Comparison of ENCODE assay signal across 16 cellular contexts in genomic region chr19:5890099-5890498, GRCh38. TPM values are rescaled to one million over a fixed set of nuclear protein-coding genes. Genes with fewer than 3 reads are reported as not detected.
DNase-seq lines count a peak whose midpoint lies in the region; ATAC-seq, FAIRE-seq and TF ChIP-seq lines count a peak whose summit lies in the region.
"Had no signal": no experiment of that assay in that cellular context is flagged by ENCODE, and none has a peak within 500 bp of the region (broad histone marks: within the 10 kb centered on the region; RNA-seq: fewer than 3 reads in every experiment).

No MANE protein-coding gene starts in this region.

- WGBS in HepG2 (ENCODE audit: low lambda C conversion rate) = 77% methylated on average over 7 of the region's 10 CpGs
- WGBS in right lobe of liver (ENCODE audit: insufficient coverage, low coverage, low lambda C conversion rate, missing lambda C conversion rate) = 78% methylated on average over 4 of the region's 10 CpGs

- POLR2A ChIA-PET in HepG2 (lab: Yijun Ruan, JAX) = interaction anchor here (0.8 to 3.3 kb wide), 4 partner anchors 14 to 62 kb away, joined by 3 to 22 read pairs (median 5); partner anchors contain the start of gene NDUFA11
- POLR2A ChIA-PET in GM10248 (lab: Yijun Ruan, JAX) = no interaction called here

- intact Hi-C loops in HepG2 (cut with micrococcal nuclease; ENCODE audit: unreplicated experiment) (loop anchor here (2.0 kb wide), 1 partner anchor 19 kb away; the partner anchor contains the start of gene FUT5), right lobe of liver (cut with DNase I) (loop anchor here (5.0 kb wide), 2 partner anchors 78 to 83 kb away; partner anchors contain the start of gene NRTN (in 1 of the 2))

- no peak for DNase-seq in HepG2 (ENCODE audit: low spot score)
- DNase-seq in right lobe of liver = no peak
- DNase-seq in SJSA1 (ENCODE audit: low read depth in 1 of 2, low spot score in 2 of 2) = no peak
- DNase-seq in NCI-H1092 (lab: John Stamatoyannopoulos, UW) = no peak
- no peak for DNase-seq in GM10248 (ENCODE audit: extremely low spot score)
- DNase-seq: CD8-positive, alpha-beta T cell; GF-D8; NCI-H1048; NCI-H1694 treated with DMSO at 0.1 percent for 48 hours; NCI-H446 treated with DMSO at 0.1 percent for 48 hours; NCI-H748 treated with DMSO at 0.1 percent for 48 hours had no signal

- TF ChIP-seq EP300 in HepG2 (IDR thresholded peaks at IDR 0.05; ENCODE audit: low read depth in 2 of 2, low read length in 2 of 2) (no peak), HepG2 (CRISPR knock-in tag; IDR thresholded peaks at IDR 0.05; ENCODE audit: borderline replicate concordance) (no peak)

- TF ChIP-seq POLR2A in HepG2 (IDR thresholded peaks at IDR 0.05; ENCODE audit: insufficient read depth in 1 of 2, low read depth in 2 of 2, low read length in 2 of 2) (no peak), right lobe of liver (IDR thresholded peaks at IDR 0.05) (no peak)

- no peak; the same call in 2 of the 3 replicates for ATAC-seq in HepG2
- no peak for ATAC-seq in right lobe of liver
- ATAC-seq in HG02981 (IDR thresholded peaks at IDR 0.05; ENCODE audit: unreplicated experiment) = no peak
- ATAC-seq in GM18870 (IDR thresholded peaks at IDR 0.05; ENCODE audit: unreplicated experiment) = no peak
- ATAC-seq: CD8-positive, alpha-beta T cell; Right ventricle myocardium inferior had no signal

- no peak overlapping the region for H3K4me2 ChIP-seq in HepG2 (ENCODE audit: low read depth, low read length)

- no peak overlapping the region for H3K4me3 ChIP-seq in HepG2 (replicated peaks in 1 of 3; ENCODE audit: insufficient read depth in 1 of 3, low read depth in 2 of 3, low read length in 3 of 3)
- H3K4me3 ChIP-seq in right lobe of liver = no peak overlapping the region
- H3K4me3 ChIP-seq in SJSA1 = no peak overlapping the region
- no peak overlapping the region for H3K4me3 ChIP-seq in muscle layer of duodenum (ENCODE audit: low read depth in 1 of 2, low read length in 2 of 2)
- H3K4me3 ChIP-seq: HAP-1 had no signal

- TF ChIP-seq CTCF in HepG2 (CRISPR knock-in tag; IDR thresholded peaks at IDR 0.05) (no peak), right lobe of liver (IDR thresholded peaks at IDR 0.05) (no peak), GM10248 (IDR thresholded peaks at IDR 0.05; ENCODE audit: control extremely low read depth, extremely low read depth, low read depth, missing control alignments) (no peak)

- FAIRE-seq in HepG2 (lab: Jason Lieb, UNC) = no peak

- CTCF ChIA-PET in HepG2 (lab: Yijun Ruan, JAX; ENCODE audit: low intra/inter-chr PET ratio, low total read pairs) = interaction anchor here (3.9 kb wide), 1 partner anchor 85 kb away, joined by 71 read pairs; the partner anchor contains the start of gene NRTN
- CTCF ChIA-PET in GM10248 (lab: Yijun Ruan, JAX) = interaction anchor here (1.1 to 2.9 kb wide), 4 partner anchors 13 to 132 kb away, joined by 4 to 24 read pairs (median 8); partner anchors contain the start of genes NDUFA11 and NRTN

- H3K9me3 ChIP-seq in HepG2 (ENCODE audit: low read length) (no peaks in the 10 kb centered on the region), right lobe of liver (no peaks in the 10 kb centered on the region), SJSA1 (replicated peaks) (no peaks in the 10 kb centered on the region), muscle layer of duodenum (ENCODE audit: control insufficient read depth in 1 of 2, low read length in 2 of 2) (no peaks in the 10 kb centered on the region)
- H3K9me3 ChIP-seq: HAP-1 had no signal

- H4K20me1 ChIP-seq in HepG2 (ENCODE audit: insufficient read depth, low read length) = no peaks in the 10 kb centered on the region

- H3K36me3 ChIP-seq in HepG2 (replicated peaks in 1 of 2; ENCODE audit: control insufficient read depth in 1 of 2, insufficient read depth in 2 of 2, low read length in 2 of 2) (peaks cover 0 to 6% of the 10 kb centered on the region in 2 experiments; a peak in 1 of 5 replicates), right lobe of liver (no peaks in the 10 kb centered on the region), SJSA1 (peaks cover 11% of the 10 kb centered on the region), muscle layer of duodenum (ENCODE audit: control insufficient read depth in 1 of 2, insufficient read depth in 2 of 2, low read length in 2 of 2) (peaks cover under 1 to 6% of the 10 kb centered on the region in 2 donors)

- H3K27me3 ChIP-seq in HepG2 (ENCODE audit: control insufficient read depth in 1 of 2, insufficient read depth in 2 of 2, low read length in 2 of 2) (no peaks in the 10 kb centered on the region), right lobe of liver (no peaks in the 10 kb centered on the region), SJSA1 (replicated peaks) (no peaks in the 10 kb centered on the region), muscle layer of duodenum (ENCODE audit: low read depth, low read length) (peaks cover 6% of the 10 kb centered on the region)

- TF ChIP-seq RAD21 in HepG2 (CRISPR knock-in tag; IDR thresholded peaks at IDR 0.05) = no peak

- H3K4me1 ChIP-seq in HepG2 (ENCODE audit: insufficient read depth, low read length) (peaks cover 56% of the 10 kb centered on the region), right lobe of liver (peaks cover 0 to 8% (median 2%) of the 10 kb centered on the region in 4 donors), SJSA1 (replicated peaks) (peaks cover 44% of the 10 kb centered on the region), muscle layer of duodenum (ENCODE audit: control insufficient read depth in 1 of 2, insufficient read depth in 2 of 2, low read length in 2 of 2) (peaks cover 0 to 16% of the 10 kb centered on the region in 2 donors)
- H3K4me1 ChIP-seq: HAP-1 had no signal

- H3K27ac ChIP-seq in HepG2 (ENCODE audit: extremely low read length, insufficient read depth, low read length) = no peak overlapping the region
- H3K27ac ChIP-seq in right lobe of liver = no peak overlapping the region
- H3K27ac ChIP-seq in SJSA1 = peak overlapping the region; percentile 18
- peak overlapping the region; percentile 23 for H3K27ac ChIP-seq in muscle layer of duodenum (ENCODE audit: low read length)

- H2AFZ ChIP-seq in HepG2 (ENCODE audit: low read length) = no peak overlapping the region

- in situ Hi-C loops in HepG2 (cut with HindIII; ENCODE audit: extremely low pct_ligation_motif_present, low pct_unique_long_range_greater_than_20kb) = loop anchor here (5.0 kb wide), 2 partner anchors 53 to 83 kb away; partner anchors contain the start of genes FUT6 and NRTN

- no peaks in the 10 kb centered on the region for H3K79me2 ChIP-seq in HepG2 (ENCODE audit: insufficient read depth, low read length)

- H3K9ac ChIP-seq in HepG2 (ENCODE audit: insufficient read depth, low read depth, low read length) = no peak overlapping the region

- BruUV-seq in HepG2 (replicated peaks; lab: Mats Ljungman, UMichigan) = no TSS peak

RNA-seq across cellular contexts. Expression of gene NDUFA11, which starts 13.5 kb away (rescaled TPM):
- total RNA-seq in HepG2 (2016; rRNA removed; fragmentation: Illumina TruSeq; extraction: Trizol) (378 and 396 TPM in 2 replicates), right lobe of liver (100 to 1,000 TPM; 108 to 161 (median 157) TPM)
- total RNA-seq in HepG2 (2016; cell fraction: cytosol; rRNA removed; fragmentation: Illumina TruSeq; extraction: Trizol; ENCODE audit: low read depth) = 206 and 277 TPM in 2 replicates
- 384 and 456 TPM in 2 replicates for total RNA-seq in HepG2 (2016; cell fraction: insoluble cytoplasmic fraction; rRNA removed; fragmentation: Illumina TruSeq; extraction: Trizol)
- 192 and 280 TPM in 2 replicates for total RNA-seq in HepG2 (2016; cell fraction: membrane; rRNA removed; fragmentation: Illumina TruSeq; extraction: Trizol)
- 124 and 130 TPM in 2 replicates for total RNA-seq in HepG2 (2016; cell fraction: nucleus; rRNA removed; fragmentation: Illumina TruSeq; extraction: Trizol)
- 286 and 302 TPM in 2 replicates for polyA plus RNA-seq in HepG2 (2011; rRNA removed)
- 407 and 879 TPM in 2 replicates for polyA plus RNA-seq in HepG2 (2011; cell fraction: cytosol; rRNA removed)
- polyA plus RNA-seq in HepG2 (2011; cell fraction: nucleus; rRNA removed) = 341 and 384 TPM in 2 replicates
- polyA plus RNA-seq in HepG2 (2012) = 182 and 188 TPM in 2 replicates
- 245 and 314 TPM in 2 replicates for polyA plus RNA-seq in HepG2 (2016; cell fraction: cytosol; fragmentation: Illumina TruSeq; extraction: Trizol; ENCODE audit: low read depth)
- 420 and 459 TPM in 2 replicates for polyA plus RNA-seq in HepG2 (2016; cell fraction: insoluble cytoplasmic fraction; fragmentation: Illumina TruSeq; extraction: Trizol; ENCODE audit: low read depth)
- polyA plus RNA-seq in HepG2 (2016; cell fraction: membrane; fragmentation: Illumina TruSeq; extraction: Trizol; ENCODE audit: low read depth) = 204 and 246 TPM in 2 replicates
- polyA plus RNA-seq in HepG2 (2016; cell fraction: nucleus; fragmentation: Illumina TruSeq; extraction: Trizol; ENCODE audit: insufficient read depth, low read depth) = 232 and 235 TPM in 2 replicates
- 32.1 and 88.3 TPM in 2 replicates for polyA minus RNA-seq in HepG2 (2011; rRNA and poly(A)+ RNA removed; ENCODE audit: low replicate concordance)
- polyA minus RNA-seq in HepG2 (2011; cell fraction: cytosol; rRNA and poly(A)+ RNA removed) = 38.6 and 41.0 TPM in 2 replicates
- 16.5 and 21.2 TPM in 2 replicates for polyA minus RNA-seq in HepG2 (2011; cell fraction: nucleus; rRNA and poly(A)+ RNA removed)
- 385 and 703 TPM in 2 replicates for total RNA-seq in SJSA1 (2014; rRNA removed; shearing (Covaris generic))

RNA-seq across cellular contexts. Expression of gene VMAC, which starts 14.6 kb away (rescaled TPM):
- total RNA-seq in HepG2 (2016; rRNA removed; fragmentation: Illumina TruSeq; extraction: Trizol) (1.2 and 2.4 TPM in 2 replicates), right lobe of liver (1 to 10 TPM; 1.7 to 3.9 (median 2.8) TPM)
- 1.2 and 2.0 TPM in 2 replicates for total RNA-seq in HepG2 (2016; cell fraction: cytosol; rRNA removed; fragmentation: Illumina TruSeq; extraction: Trizol; ENCODE audit: low read depth)
- total RNA-seq in HepG2 (2016; cell fraction: insoluble cytoplasmic fraction; rRNA removed; fragmentation: Illumina TruSeq; extraction: Trizol) = 1.1 and 2.6 TPM in 2 replicates
- 1.6 and 2.0 TPM in 2 replicates for total RNA-seq in HepG2 (2016; cell fraction: membrane; rRNA removed; fragmentation: Illumina TruSeq; extraction: Trizol)
- 2.4 and 2.8 TPM in 2 replicates for total RNA-seq in HepG2 (2016; cell fraction: nucleus; rRNA removed; fragmentation: Illumina TruSeq; extraction: Trizol)
- polyA plus RNA-seq in HepG2 (2011; rRNA removed) = 2.4 and 3.1 TPM in 2 replicates
- polyA plus RNA-seq in HepG2 (2011; cell fraction: cytosol; rRNA removed) = 1.3 and 1.9 TPM in 2 replicates
- polyA plus RNA-seq in HepG2 (2011; cell fraction: nucleus; rRNA removed) = 12.9 and 13.7 TPM in 2 replicates
- 0.61 and 1.0 TPM in 2 replicates for polyA plus RNA-seq in HepG2 (2012)
- 0.49 and 0.65 TPM in 2 replicates for polyA plus RNA-seq in HepG2 (2016; cell fraction: cytosol; fragmentation: Illumina TruSeq; extraction: Trizol; ENCODE audit: low read depth)
- polyA plus RNA-seq in HepG2 (2016; cell fraction: insoluble cytoplasmic fraction; fragmentation: Illumina TruSeq; extraction: Trizol; ENCODE audit: low read depth) = 0.78 and 1.4 TPM in 2 replicates
- 0.82 and 0.91 TPM in 2 replicates for polyA plus RNA-seq in HepG2 (2016; cell fraction: membrane; fragmentation: Illumina TruSeq; extraction: Trizol; ENCODE audit: low read depth)
- polyA plus RNA-seq in HepG2 (2016; cell fraction: nucleus; fragmentation: Illumina TruSeq; extraction: Trizol; ENCODE audit: insufficient read depth, low read depth) = 4.8 and 5.0 TPM in 2 replicates
- 0.33 and 2.8 TPM in 2 replicates for polyA minus RNA-seq in HepG2 (2011; rRNA and poly(A)+ RNA removed; ENCODE audit: low replicate concordance)
- polyA minus RNA-seq in HepG2 (2011; cell fraction: cytosol; rRNA and poly(A)+ RNA removed) = 0.59 and 1.2 TPM in 2 replicates
- 3.7 and 4.2 TPM in 2 replicates for polyA minus RNA-seq in HepG2 (2011; cell fraction: nucleus; rRNA and poly(A)+ RNA removed)
- 1.9 and 3.2 TPM in 2 replicates for total RNA-seq in SJSA1 (2014; rRNA removed; shearing (Covaris generic))

RNA-seq across cellular contexts. Expression of gene FUT5, which starts 19.8 kb away (rescaled TPM):
- total RNA-seq in HepG2 (2016; rRNA removed; fragmentation: Illumina TruSeq; extraction: Trizol) (not detected in 2 replicates), right lobe of liver (under 1 TPM in 4 of 6 experiments, not detected in 2; 0.13 to 0.97 (median 0.39) TPM)
- not detected in 2 replicates for total RNA-seq in HepG2 (2016; cell fraction: cytosol; rRNA removed; fragmentation: Illumina TruSeq; extraction: Trizol; ENCODE audit: low read depth)
- not detected in 2 replicates for total RNA-seq in HepG2 (2016; cell fraction: insoluble cytoplasmic fraction; rRNA removed; fragmentation: Illumina TruSeq; extraction: Trizol)
- not detected in 2 replicates for total RNA-seq in HepG2 (2016; cell fraction: membrane; rRNA removed; fragmentation: Illumina TruSeq; extraction: Trizol)
- total RNA-seq in HepG2 (2016; cell fraction: nucleus; rRNA removed; fragmentation: Illumina TruSeq; extraction: Trizol) = not detected in 2 replicates
- polyA plus RNA-seq in HepG2 (2011; rRNA removed) = 0.03 and 0.10 TPM in 2 replicates
- 0.03 and 0.05 TPM in 2 replicates for polyA plus RNA-seq in HepG2 (2011; cell fraction: cytosol; rRNA removed)
- 0.45 and 0.69 TPM in 2 replicates for polyA plus RNA-seq in HepG2 (2011; cell fraction: nucleus; rRNA removed)
- 0.35 TPM in 1 of 2 replicates, not detected in the other for polyA plus RNA-seq in HepG2 (2012)
- not detected in 2 replicates for polyA plus RNA-seq in HepG2 (2016; cell fraction: cytosol; fragmentation: Illumina TruSeq; extraction: Trizol; ENCODE audit: low read depth)
- polyA plus RNA-seq in HepG2 (2016; cell fraction: insoluble cytoplasmic fraction; fragmentation: Illumina TruSeq; extraction: Trizol; ENCODE audit: low read depth) = not detected in 2 replicates
- polyA plus RNA-seq in HepG2 (2016; cell fraction: membrane; fragmentation: Illumina TruSeq; extraction: Trizol; ENCODE audit: low read depth) = not detected in 2 replicates
- 0.32 TPM in 1 of 2 replicates, not detected in the other for polyA plus RNA-seq in HepG2 (2016; cell fraction: nucleus; fragmentation: Illumina TruSeq; extraction: Trizol; ENCODE audit: insufficient read depth, low read depth)
- 0.08 and 0.14 TPM in 2 replicates for polyA minus RNA-seq in HepG2 (2011; rRNA and poly(A)+ RNA removed; ENCODE audit: low replicate concordance)
- not detected in 2 replicates for polyA minus RNA-seq in HepG2 (2011; cell fraction: cytosol; rRNA and poly(A)+ RNA removed)
- 1.1 and 1.4 TPM in 2 replicates for polyA minus RNA-seq in HepG2 (2011; cell fraction: nucleus; rRNA and poly(A)+ RNA removed)
- total RNA-seq in SJSA1 (2014; rRNA removed; shearing (Covaris generic)) = not detected in 2 replicates
- total RNA-seq: Right ventricle myocardium inferior had no signal

RNA-seq across cellular contexts. Expression of gene CAPS, which starts 24.0 kb away (rescaled TPM):
- total RNA-seq in HepG2 (2016; rRNA removed; fragmentation: Illumina TruSeq; extraction: Trizol) (1.7 and 3.1 TPM in 2 replicates), right lobe of liver (1 to 10 TPM; 1.1 to 7.9 (median 5.0) TPM)
- 0.40 and 0.53 TPM in 2 replicates for total RNA-seq in HepG2 (2016; cell fraction: cytosol; rRNA removed; fragmentation: Illumina TruSeq; extraction: Trizol; ENCODE audit: low read depth)
- 1.1 and 3.0 TPM in 2 replicates for total RNA-seq in HepG2 (2016; cell fraction: insoluble cytoplasmic fraction; rRNA removed; fragmentation: Illumina TruSeq; extraction: Trizol)
- total RNA-seq in HepG2 (2016; cell fraction: membrane; rRNA removed; fragmentation: Illumina TruSeq; extraction: Trizol) = 1.2 and 1.4 TPM in 2 replicates
- 2.6 and 2.9 TPM in 2 replicates for total RNA-seq in HepG2 (2016; cell fraction: nucleus; rRNA removed; fragmentation: Illumina TruSeq; extraction: Trizol)
- 3.1 and 4.5 TPM in 2 replicates for polyA plus RNA-seq in HepG2 (2011; rRNA removed)
- 2.9 and 3.5 TPM in 2 replicates for polyA plus RNA-seq in HepG2 (2011; cell fraction: cytosol; rRNA removed)
- 19.5 and 22.9 TPM in 2 replicates for polyA plus RNA-seq in HepG2 (2011; cell fraction: nucleus; rRNA removed)
- polyA plus RNA-seq in HepG2 (2012) = 1.8 and 1.9 TPM in 2 replicates
- polyA plus RNA-seq in HepG2 (2016; cell fraction: cytosol; fragmentation: Illumina TruSeq; extraction: Trizol; ENCODE audit: low read depth) = 0.40 and 0.43 TPM in 2 replicates
- polyA plus RNA-seq in HepG2 (2016; cell fraction: insoluble cytoplasmic fraction; fragmentation: Illumina TruSeq; extraction: Trizol; ENCODE audit: low read depth) = 1.1 and 1.4 TPM in 2 replicates
- polyA plus RNA-seq in HepG2 (2016; cell fraction: membrane; fragmentation: Illumina TruSeq; extraction: Trizol; ENCODE audit: low read depth) = 0.61 and 0.87 TPM in 2 replicates
- polyA plus RNA-seq in HepG2 (2016; cell fraction: nucleus; fragmentation: Illumina TruSeq; extraction: Trizol; ENCODE audit: insufficient read depth, low read depth) = 10.1 and 13.8 TPM in 2 replicates
- polyA minus RNA-seq in HepG2 (2011; rRNA and poly(A)+ RNA removed; ENCODE audit: low replicate concordance) = 0.28 and 3.1 TPM in 2 replicates
- polyA minus RNA-seq in HepG2 (2011; cell fraction: cytosol; rRNA and poly(A)+ RNA removed) = 0.40 and 1.1 TPM in 2 replicates
- 3.0 and 3.1 TPM in 2 replicates for polyA minus RNA-seq in HepG2 (2011; cell fraction: nucleus; rRNA and poly(A)+ RNA removed)
- total RNA-seq in SJSA1 (2014; rRNA removed; shearing (Covaris generic)) = 0.78 and 1.4 TPM in 2 replicates

RNA-seq across cellular contexts. Expression of gene FUT3, which starts 38.9 kb away (rescaled TPM):
- total RNA-seq in HepG2 (2016; rRNA removed; fragmentation: Illumina TruSeq; extraction: Trizol) (0.20 and 0.53 TPM in 2 replicates), right lobe of liver (1 to 10 TPM in 1 of 6 experiments, under 1 TPM in 5; 0.19 to 1.4 (median 0.33) TPM)
- total RNA-seq in HepG2 (2016; cell fraction: cytosol; rRNA removed; fragmentation: Illumina TruSeq; extraction: Trizol; ENCODE audit: low read depth) = 0.10 TPM in 1 of 2 replicates, not detected in the other
- total RNA-seq in HepG2 (2016; cell fraction: insoluble cytoplasmic fraction; rRNA removed; fragmentation: Illumina TruSeq; extraction: Trizol) = 0.39 TPM in 1 of 2 replicates, not detected in the other
- total RNA-seq in HepG2 (2016; cell fraction: membrane; rRNA removed; fragmentation: Illumina TruSeq; extraction: Trizol) = 0.14 and 0.15 TPM in 2 replicates
- total RNA-seq in HepG2 (2016; cell fraction: nucleus; rRNA removed; fragmentation: Illumina TruSeq; extraction: Trizol) = 0.34 TPM in 1 of 2 replicates, not detected in the other
- polyA plus RNA-seq in HepG2 (2011; rRNA removed) = 1.1 and 1.6 TPM in 2 replicates
- polyA plus RNA-seq in HepG2 (2011; cell fraction: cytosol; rRNA removed) = 0.74 and 0.86 TPM in 2 replicates
- 0.96 and 1.5 TPM in 2 replicates for polyA plus RNA-seq in HepG2 (2011; cell fraction: nucleus; rRNA removed)
- polyA plus RNA-seq in HepG2 (2012) = 0.52 and 2.4 TPM in 2 replicates
- polyA plus RNA-seq in HepG2 (2016; cell fraction: cytosol; fragmentation: Illumina TruSeq; extraction: Trizol; ENCODE audit: low read depth) = 0.07 TPM in 1 of 2 replicates, not detected in the other
- 0.12 and 0.23 TPM in 2 replicates for polyA plus RNA-seq in HepG2 (2016; cell fraction: insoluble cytoplasmic fraction; fragmentation: Illumina TruSeq; extraction: Trizol; ENCODE audit: low read depth)
- 0.17 TPM in 1 of 2 replicates, not detected in the other for polyA plus RNA-seq in HepG2 (2016; cell fraction: membrane; fragmentation: Illumina TruSeq; extraction: Trizol; ENCODE audit: low read depth)
- polyA plus RNA-seq in HepG2 (2016; cell fraction: nucleus; fragmentation: Illumina TruSeq; extraction: Trizol; ENCODE audit: insufficient read depth, low read depth) = 0.57 and 0.83 TPM in 2 replicates
- polyA minus RNA-seq in HepG2 (2011; rRNA and poly(A)+ RNA removed; ENCODE audit: low replicate concordance) = 0.80 TPM in 1 of 2 replicates, not detected in the other
- 0.69 TPM in 1 of 2 replicates, not detected in the other for polyA minus RNA-seq in HepG2 (2011; cell fraction: cytosol; rRNA and poly(A)+ RNA removed)
- 0.26 and 2.9 TPM in 2 replicates for polyA minus RNA-seq in HepG2 (2011; cell fraction: nucleus; rRNA and poly(A)+ RNA removed)
- not detected in 2 replicates for total RNA-seq in SJSA1 (2014; rRNA removed; shearing (Covaris generic))
- total RNA-seq: Right ventricle myocardium inferior had no signal

Comparison
In these comparisons a context has a peak if more than half of its experiments do, and no peak if none do; other contexts are left out.
1. H3K27ac ChIP-seq: peak in SJSA1 (single experiment) and muscle layer of duodenum (single experiment); none in HepG2 (single experiment) and right lobe of liver (0 of 3).